ENCODE assay signal across 8 cellular contexts in genomic region chr16:685967-686366, GRCh38. TPM values are rescaled to one million over a fixed set of nuclear protein-coding genes. Genes with fewer than 3 reads are reported as not detected.
DNase-seq lines count a peak whose midpoint lies in the region; ATAC-seq and TF ChIP-seq lines count a peak whose summit lies in the region.
"Had no signal": no experiment of that assay in that cellular context is flagged by ENCODE, and none has a peak within 500 bp of the region (broad histone marks: within the 10 kb centered on the region; RNA-seq: fewer than 3 reads in every experiment).

No MANE protein-coding gene starts in this region.

- H3K4me3 ChIP-seq in IMR-90 (ENCODE audit: insufficient read depth, low read depth, low read length) (no peak overlapping the region), adrenal gland (no peak overlapping the region)
- no peak overlapping the region for H3K4me3 ChIP-seq in naive thymus-derived CD4-positive, alpha-beta T cell (ENCODE audit: low read length)
- H3K4me3 ChIP-seq: thoracic aorta had no signal

- H3K27ac ChIP-seq in IMR-90 (ENCODE audit: insufficient read depth, low read length) (no peak overlapping the region), adrenal gland (no peak overlapping the region)
- no peak overlapping the region for H3K27ac ChIP-seq in naive thymus-derived CD4-positive, alpha-beta T cell (ENCODE audit: low read depth, low read length)
- H3K27ac ChIP-seq: thoracic aorta had no signal

- H2AK5ac ChIP-seq in IMR-90 (ENCODE audit: low read depth, low read length) = no peak overlapping the region

- H2BK120ac ChIP-seq in IMR-90 (ENCODE audit: low read depth, low read length) = no peak overlapping the region

- H3K4me1 Mint-ChIP-seq in naive thymus-derived CD4-positive, alpha-beta T cell = peaks cover 8 to 40% (median 27%) of the 10 kb centered on the region in 7 donors

- peaks cover 13% of the 10 kb centered on the region for H3K9me1 ChIP-seq in IMR-90 (ENCODE audit: insufficient read depth, low read length)

- TF ChIP-seq CTCF in IMR-90 (conservative IDR thresholded peaks at IDR 0.05; ENCODE audit: low read depth, low read length) (peak; percentile 35; the same call in 1 of the 2 replicates), adrenal gland (IDR thresholded peaks at IDR 0.05) (peak; percentile 15 to 45 (median 34))

- TF ChIP-seq RAD21 in IMR-90 (IDR thresholded peaks at IDR 0.05; ENCODE audit: low read length) = no peak

- H2BK20ac ChIP-seq in IMR-90 (ENCODE audit: low read depth, low read length) = no peak overlapping the region

- H4K20me1 ChIP-seq in IMR-90 (ENCODE audit: insufficient read depth, low read length) = peaks cover 24% of the 10 kb centered on the region

- POLR2A ChIA-PET in IMR-90 (lab: Charles Lee; ENCODE audit: unreplicated experiment) = interaction anchor here (0.5 kb wide), 1 partner anchor 102 kb away, joined by 4 read pairs; the partner anchor contains the start of gene RPUSD1
- POLR2A ChIA-PET in naive thymus-derived CD4-positive, alpha-beta T cell (lab: Charles Lee) = interaction anchor here (1.1 to 2.2 kb wide), 2 partner anchors 10 to 15 kb away, joined by 3 to 10 read pairs; no protein-coding TSS in a partner anchor

- no peak overlapping the region for H3K56ac ChIP-seq in IMR-90 (ENCODE audit: extremely low read depth, insufficient read depth, low read length)

- H3K9me3 Mint-ChIP-seq in naive thymus-derived CD4-positive, alpha-beta T cell = no peaks in the 10 kb centered on the region

- in situ Hi-C loops in IMR-90 (cut with MboI; ENCODE audit: low sequenced_read_pairs) = no loop called here

- peaks cover 19 to 61% of the 10 kb centered on the region in 2 experiments for H3K79me1 ChIP-seq in IMR-90 (ENCODE audit: low read depth in 1 of 2, low read length in 2 of 2)

- dilution Hi-C loops in IMR-90 (cut with HindIII; ENCODE audit: low sequenced_read_pairs, unreplicated experiment) = no loop called here

- peak overlapping the region in 1 of 9 donors; percentile 52 for H3K27ac Mint-ChIP-seq in naive thymus-derived CD4-positive, alpha-beta T cell

- H3K4me1 ChIP-seq in IMR-90 (ENCODE audit: control insufficient read depth, insufficient read depth, low read length) (peaks cover 29% of the 10 kb centered on the region), adrenal gland (replicated peaks in 1 of 2) (peaks cover 24 to 53% of the 10 kb centered on the region in 2 donors)
- H3K4me1 ChIP-seq in naive thymus-derived CD4-positive, alpha-beta T cell (ENCODE audit: control insufficient read depth in 2 of 2, insufficient read depth in 2 of 2, low read length in 2 of 2) = peaks cover 8 to 41% of the 10 kb centered on the region in 2 donors

- H3K27me3 ChIP-seq in IMR-90 (ENCODE audit: control insufficient read depth, insufficient read depth, low read length) (no peaks in the 10 kb centered on the region), adrenal gland (no peaks in the 10 kb centered on the region)
- H3K27me3 ChIP-seq in naive thymus-derived CD4-positive, alpha-beta T cell (ENCODE audit: control insufficient read depth in 2 of 2, insufficient read depth in 2 of 2, low read length in 2 of 2) = no peaks in the 10 kb centered on the region

- H2AFZ ChIP-seq in IMR-90 (replicated peaks; ENCODE audit: low read length, poor library complexity) = no peak overlapping the region

- H3K4me2 ChIP-seq in IMR-90 (ENCODE audit: low read depth, low read length) = no peak overlapping the region

- no peak overlapping the region for H2BK15ac ChIP-seq in IMR-90 (ENCODE audit: low read depth, low read length)

- H4K8ac ChIP-seq in IMR-90 (ENCODE audit: low read depth in 2 of 2, low read length in 2 of 2) = no peak overlapping the region

- H3K4ac ChIP-seq in IMR-90 (ENCODE audit: low read depth, low read length) = no peak overlapping the region

- H3K14ac ChIP-seq in IMR-90 (replicated peaks; ENCODE audit: low read depth, low read length) = no peak overlapping the region

- no peak for ATAC-seq in IMR-90 (ENCODE audit: low read depth)
- no peak for ATAC-seq in naive thymus-derived CD4-positive, alpha-beta T cell
- ATAC-seq in HG02938 (IDR thresholded peaks at IDR 0.05; ENCODE audit: unreplicated experiment) = no peak
- ATAC-seq in HG02610 (IDR thresholded peaks at IDR 0.05; ENCODE audit: unreplicated experiment) = no peak

- H3K36me3 Mint-ChIP-seq in naive thymus-derived CD4-positive, alpha-beta T cell = peaks cover 0 to 9% (median 4%) of the 10 kb centered on the region in 5 donors

- no TSS peak for BruUV-seq in IMR-90 (replicated peaks; lab: Mats Ljungman, UMichigan)

- no peak overlapping the region for H3K18ac ChIP-seq in IMR-90 (ENCODE audit: low read depth, low read length)

- CTCF ChIA-PET in IMR-90 (lab: Yijun Ruan, JAX) = no interaction called here
- CTCF ChIA-PET in naive thymus-derived CD4-positive, alpha-beta T cell (lab: Charles Lee) = no interaction called here

- H4K91ac ChIP-seq in IMR-90 (ENCODE audit: insufficient read depth, low read depth, low read length) = no peak overlapping the region

- DNase-seq in DMS53 treated with DMSO at 0.1 percent for 48 hours (lab: John Stamatoyannopoulos, UW; ENCODE audit: unreplicated experiment) (peak; percentile 31), IMR-90 (peak; percentile 13), adrenal gland (peak in 6 of 7 donors; percentile 62 to 81 (median 77)), posterior vena cava (ENCODE audit: low spot score) (no peak)
- no peak for DNase-seq in naive thymus-derived CD4-positive, alpha-beta T cell

- H3K23ac ChIP-seq in IMR-90 (ENCODE audit: low read depth, low read length) = no peak overlapping the region

- H2AK9ac ChIP-seq in IMR-90 (replicated peaks; ENCODE audit: low read depth, low read length, poor library complexity) = peak overlapping the region; percentile 16

- H4K5ac ChIP-seq in IMR-90 (ENCODE audit: low read depth, low read length) = no peak overlapping the region

- no peaks in the 10 kb centered on the region for H3K27me3 Mint-ChIP-seq in naive thymus-derived CD4-positive, alpha-beta T cell

- no peak for TF ChIP-seq POLR2A in IMR-90 (IDR thresholded peaks at IDR 0.05; ENCODE audit: low read depth, low read length)
- no peak for TF ChIP-seq POLR2A in adrenal gland (IDR thresholded peaks at IDR 0.05)

- H2BK5ac ChIP-seq in IMR-90 (ENCODE audit: low read depth, low read length, poor library complexity, severe bottlenecking) = no peak overlapping the region

- intact Hi-C loops in IMR-90 (cut with micrococcal nuclease) = no loop called here
- intact Hi-C loops in adrenal gland (cut with DNase I) = no loop called here
- intact Hi-C loops in naive thymus-derived CD4-positive, alpha-beta T cell (cut with micrococcal nuclease) = loop anchor here (2.0 kb wide), 3 partner anchors 17 to 623 kb away; partner anchors contain the start of genes CIAO3 (in 1 of the 2), RHOT2 (in 1 of the 2) and UBE2I (in 1 of the 2)
- intact Hi-C loops in posterior vena cava (cut with DNase I) = no loop called here

- H3K9me3 ChIP-seq in IMR-90 (ENCODE audit: control insufficient read depth, insufficient read depth, low read length) (no peaks in the 10 kb centered on the region), adrenal gland (replicated peaks in 1 of 3) (no peaks in the 10 kb centered on the region)
- H3K9me3 ChIP-seq in naive thymus-derived CD4-positive, alpha-beta T cell (ENCODE audit: control insufficient read depth in 2 of 3, low read length in 3 of 3) = no peaks in the 10 kb centered on the region
- H3K9me3 ChIP-seq: thoracic aorta had no signal

- H3K36me3 ChIP-seq in IMR-90 (ENCODE audit: control insufficient read depth, insufficient read depth, low read length) (peaks cover 41% of the 10 kb centered on the region), adrenal gland (replicated peaks in 1 of 2) (peaks cover 0 to 36% of the 10 kb centered on the region in 2 donors)
- H3K36me3 ChIP-seq in naive thymus-derived CD4-positive, alpha-beta T cell (ENCODE audit: control insufficient read depth in 2 of 3, insufficient read depth in 3 of 3, low read length in 3 of 3) = peaks cover 0 to 46% (median 12%) of the 10 kb centered on the region in 3 experiments

- WGBS in IMR-90 (ENCODE audit: extremely low coverage in 2 of 2, insufficient read length in 1 of 2), 2 experiments = 94% methylated on average over 3 of the region's 10 CpGs; no CpG with 5 or more reads in 1 of the 2 experiments
- WGBS in adrenal gland, 4 donors = 61 to 83% (median 64%) methylated on average over 5 to 10 of the region's 10 CpGs

- H3K4me3 Mint-ChIP-seq in naive thymus-derived CD4-positive, alpha-beta T cell = peak overlapping the region in 6 of 10 donors; percentile 25 to 63 (median 48)

- no peak overlapping the region for H3K9ac ChIP-seq in IMR-90 (ENCODE audit: low read depth, low read length)

RNA-seq across cellular contexts. Expression of gene JMJD8, which starts 1.8 kb away (rescaled TPM):
- total RNA-seq in IMR-90 (2012; rRNA removed) = 17.2 and 17.7 TPM in 2 replicates
- 62.5 and 72.2 TPM in 2 replicates for polyA plus RNA-seq in IMR-90 (2012; rRNA removed)
- 54.7 and 85.9 TPM in 2 replicates for polyA plus RNA-seq in IMR-90 (2012; cell fraction: cytosol; rRNA removed)
- 54.8 and 132 TPM in 2 replicates for polyA plus RNA-seq in IMR-90 (2012; cell fraction: nucleus; rRNA removed; ENCODE audit: low replicate concordance)
- 100 to 1,000 TPM in 3 of 8 donors, 10 to 100 TPM in 5; 80.1 to 137 (median 98.8) TPM for total RNA-seq in adrenal gland
- polyA plus RNA-seq in adrenal gland = 10 to 100 TPM; 50.8 to 97.7 (median 72.6) TPM
- total RNA-seq in naive thymus-derived CD4-positive, alpha-beta T cell = 10 to 100 TPM; 26.8 to 48.1 (median 37.2) TPM
- polyA plus RNA-seq in naive thymus-derived CD4-positive, alpha-beta T cell = 10 to 100 TPM; 43.2 to 62.1 TPM
- 10 to 100 TPM; 49.8 to 58.9 TPM for total RNA-seq in posterior vena cava

RNA-seq across cellular contexts. Expression of gene WDR24, which starts 4.2 kb away (rescaled TPM):
- total RNA-seq in IMR-90 (2012; rRNA removed) (0.72 and 1.1 TPM in 2 replicates), adrenal gland (10 to 100 TPM; 12.8 to 24.5 (median 18.0) TPM), posterior vena cava (1 to 10 TPM; 7.4 to 7.5 TPM)
- polyA plus RNA-seq in IMR-90 (2012; rRNA removed) (8.7 and 10.8 TPM in 2 replicates), adrenal gland (10 to 100 TPM in 2 of 3 donors, 1 to 10 TPM in 1; 2.2 to 15.0 (median 10.9) TPM)
- polyA plus RNA-seq in IMR-90 (2012; cell fraction: cytosol; rRNA removed) = 7.8 and 7.9 TPM in 2 replicates
- polyA plus RNA-seq in IMR-90 (2012; cell fraction: nucleus; rRNA removed; ENCODE audit: low replicate concordance) = 22.4 and 54.8 TPM in 2 replicates
- total RNA-seq in naive thymus-derived CD4-positive, alpha-beta T cell = 10 to 100 TPM; 13.3 to 19.4 (median 16.5) TPM
- 10 to 100 TPM; 10.6 to 21.2 TPM for polyA plus RNA-seq in naive thymus-derived CD4-positive, alpha-beta T cell

RNA-seq across cellular contexts. Expression of gene STUB1, which starts 5.8 kb away (rescaled TPM):
- total RNA-seq in IMR-90 (2012; rRNA removed) (162 and 183 TPM in 2 replicates), adrenal gland (100 to 1,000 TPM; 160 to 339 (median 213) TPM), posterior vena cava (10 to 100 TPM; 73.3 to 79.7 TPM)
- polyA plus RNA-seq in IMR-90 (2012; rRNA removed) (186 and 195 TPM in 2 replicates), adrenal gland (100 to 1,000 TPM; 121 to 199 (median 177) TPM)
- polyA plus RNA-seq in IMR-90 (2012; cell fraction: cytosol; rRNA removed) = 197 and 230 TPM in 2 replicates
- 258 and 444 TPM in 2 replicates for polyA plus RNA-seq in IMR-90 (2012; cell fraction: nucleus; rRNA removed; ENCODE audit: low replicate concordance)
- total RNA-seq in naive thymus-derived CD4-positive, alpha-beta T cell = 100 to 1,000 TPM in 1 of 5 experiments, 10 to 100 TPM in 4; 68.6 to 105 (median 77.4) TPM
- 100 to 1,000 TPM; 132 to 159 TPM for polyA plus RNA-seq in naive thymus-derived CD4-positive, alpha-beta T cell

RNA-seq across cellular contexts. Expression of gene RHBDL1, which starts 10.5 kb away (rescaled TPM):
- total RNA-seq in IMR-90 (2012; rRNA removed) (0.72 and 0.83 TPM in 2 replicates), adrenal gland (10 to 100 TPM in 1 of 8 donors, 1 to 10 TPM in 7; 1.4 to 11.5 (median 3.8) TPM), posterior vena cava (under 1 TPM; 0.71 to 0.79 TPM)
- polyA plus RNA-seq in IMR-90 (2012; rRNA removed) (4.1 and 4.8 TPM in 2 replicates), adrenal gland (10 to 100 TPM in 2 of 3 donors, under 1 TPM in 1; 0.13 to 21.1 (median 12.2) TPM)
- polyA plus RNA-seq in IMR-90 (2012; cell fraction: cytosol; rRNA removed) = 4.0 and 5.9 TPM in 2 replicates
- 37.4 and 102 TPM in 2 replicates for polyA plus RNA-seq in IMR-90 (2012; cell fraction: nucleus; rRNA removed; ENCODE audit: low replicate concordance)
- total RNA-seq in naive thymus-derived CD4-positive, alpha-beta T cell = 1 to 10 TPM in 4 of 5 experiments, under 1 TPM in 1; 0.65 to 3.1 (median 1.6) TPM
- not detected for polyA plus RNA-seq in naive thymus-derived CD4-positive, alpha-beta T cell

RNA-seq across cellular contexts. Expression of gene RHOT2, which starts 18.0 kb away (rescaled TPM):
- total RNA-seq in IMR-90 (2012; rRNA removed) (20.0 and 20.3 TPM in 2 replicates), adrenal gland (100 to 1,000 TPM in 2 of 8 donors, 10 to 100 TPM in 6; 34.7 to 177 (median 89.2) TPM), posterior vena cava (10 to 100 TPM; 57.5 to 65.1 TPM)
- polyA plus RNA-seq in IMR-90 (2012; rRNA removed) (181 and 228 TPM in 2 replicates), adrenal gland (100 to 1,000 TPM in 2 of 3 donors, 10 to 100 TPM in 1; 37.9 to 462 (median 302) TPM)
- 70.1 and 99.5 TPM in 2 replicates for polyA plus RNA-seq in IMR-90 (2012; cell fraction: cytosol; rRNA removed)
- 1,124 and 3,095 TPM in 2 replicates for polyA plus RNA-seq in IMR-90 (2012; cell fraction: nucleus; rRNA removed; ENCODE audit: low replicate concordance)
- 100 to 1,000 TPM; 145 to 232 (median 186) TPM for total RNA-seq in naive thymus-derived CD4-positive, alpha-beta T cell
- 10 to 100 TPM; 32.7 to 56.7 TPM for polyA plus RNA-seq in naive thymus-derived CD4-positive, alpha-beta T cell

Comparison
In these comparisons a context has a peak if more than half of its experiments do, and no peak if none do; other contexts are left out.
1. DNase-seq: peak in DMS53 treated with DMSO at 0.1 percent for 48 hours (single experiment), IMR-90 (single experiment) and adrenal gland (6 of 7); none in naive thymus-derived CD4-positive, alpha-beta T cell (0 of 9) and posterior vena cava (single experiment).
2. intact Hi-C loops: an anchor here in naive thymus-derived CD4-positive, alpha-beta T cell (2.0 kb wide); none called in IMR-90, adrenal gland and posterior vena cava.